14 cellular contexts compared by ENCODE assay signal in genomic region chr9:120874226-120874839, GRCh38. TPM values are rescaled to one million over a fixed set of nuclear protein-coding genes. Genes with fewer than 3 reads are reported as not detected.
A peak's percentile ranks its signal among the peaks of the same experiment; 100 is the strongest.
DNase-seq lines count a peak whose midpoint lies in the region; ATAC-seq and TF ChIP-seq lines count a peak whose summit lies in the region.
"Had no signal": no experiment of that assay in that cellular context is flagged by ENCODE, and none has a peak within 500 bp of the region (broad histone marks: within the 10 kb centered on the region; RNA-seq: fewer than 3 reads in every experiment).

No MANE protein-coding gene starts in this region.

- H3K14ac ChIP-seq in mesenchymal stem cell (ENCODE audit: low read length in 2 of 2) = no peak overlapping the region

- H3K4ac ChIP-seq in mesenchymal stem cell (ENCODE audit: low read depth in 1 of 2, low read length in 2 of 2) = no peak overlapping the region

- H3K4me1 ChIP-seq in CD4-positive, alpha-beta memory T cell (ENCODE audit: insufficient read depth, low read length) = peaks cover 66% of the 10 kb centered on the region
- H3K4me1 ChIP-seq in HUES64 (ENCODE audit: insufficient read depth, low read length) (peaks cover 39% of the 10 kb centered on the region), mesenchymal stem cell (ENCODE audit: control insufficient read depth, insufficient read depth, low read depth, low read length) (peaks cover 33% of the 10 kb centered on the region)

- peak overlapping the region; percentile 78 for H3K27ac ChIP-seq in CD4-positive, alpha-beta memory T cell (ENCODE audit: low read depth, low read length)
- H3K27ac ChIP-seq in HUES64 (ENCODE audit: low read depth, low read length) (peak overlapping the region; percentile 76; the same call in 1 of the 2 replicates), mesenchymal stem cell (ENCODE audit: low read length, poor library complexity, severe bottlenecking) (no peak overlapping the region)
- H3K27ac ChIP-seq: cardiac muscle cell had no signal

- no peak overlapping the region for H3K4me2 ChIP-seq in mesenchymal stem cell (ENCODE audit: low read length, poor library complexity, severe bottlenecking)

- no peak overlapping the region for H2BK15ac ChIP-seq in mesenchymal stem cell (ENCODE audit: low read depth, poor library complexity, severe bottlenecking)

- H3K4me3 Mint-ChIP-seq in CD4-positive, alpha-beta memory T cell = peak overlapping the region in 3 of 8 donors; percentile 1 to 31 (median 9)
- peak overlapping the region; percentile 91 for H3K4me3 Mint-ChIP-seq in activated CD8-positive, alpha-beta T cell treated with anti-CD3 and anti-CD28 coated beads for 36 hours

- peaks cover 14 to 47% of the 10 kb centered on the region in 2 donors for H3K36me3 Mint-ChIP-seq in CD4-positive, alpha-beta memory T cell
- H3K36me3 Mint-ChIP-seq in activated CD8-positive, alpha-beta T cell treated with anti-CD3 and anti-CD28 coated beads for 36 hours (ENCODE audit: low read depth) = peaks cover 75% of the 10 kb centered on the region

- peak overlapping the region; percentile 79 to 98 (median 93) for H3K27ac Mint-ChIP-seq in CD4-positive, alpha-beta memory T cell
- peak overlapping the region; percentile 92 for H3K27ac Mint-ChIP-seq in activated CD8-positive, alpha-beta T cell treated with anti-CD3 and anti-CD28 coated beads for 36 hours

- no peak for TF ChIP-seq CTCF in activated CD8-positive, alpha-beta T cell treated with anti-CD3 and anti-CD28 coated beads for 36 hours (IDR thresholded peaks at IDR 0.05)

- H3K18ac ChIP-seq in mesenchymal stem cell (ENCODE audit: low read depth in 1 of 2, low read length in 2 of 2) = no peak overlapping the region

- no peaks in the 10 kb centered on the region for H3K9me3 Mint-ChIP-seq in CD4-positive, alpha-beta memory T cell
- H3K9me3 Mint-ChIP-seq in activated CD8-positive, alpha-beta T cell treated with anti-CD3 and anti-CD28 coated beads for 36 hours = no peaks in the 10 kb centered on the region

- H3K36me3 ChIP-seq in CD4-positive, alpha-beta memory T cell (ENCODE audit: insufficient read depth, low read length) = peaks cover 23% of the 10 kb centered on the region
- H3K36me3 ChIP-seq in HUES64 (ENCODE audit: insufficient read depth, low read length) = peaks cover 5% of the 10 kb centered on the region
- H3K36me3 ChIP-seq in mesenchymal stem cell (ENCODE audit: control insufficient read depth in 1 of 2, insufficient read depth in 2 of 2, low read depth in 1 of 2, low read length in 2 of 2) = peaks cover 11 to 16% of the 10 kb centered on the region in 2 experiments
- H3K36me3 ChIP-seq: cardiac muscle cell had no signal

- no peak for DNase-seq in CD4-positive, alpha-beta memory T cell
- no peak for DNase-seq in activated CD8-positive, alpha-beta T cell treated with anti-CD3 and anti-CD28 coated beads for 36 hours
- DNase-seq in mesenchymal stem cell (no peak), NCI-H446 (lab: John Stamatoyannopoulos, UW) (no peak), islet precursor cell (no peak), HT-29 (ENCODE audit: low spot score) (no peak), NCI-H345 treated with DMSO at 0.1 percent for 48 hours (lab: John Stamatoyannopoulos, UW; ENCODE audit: unreplicated experiment) (no peak)
- DNase-seq: heart left ventricle, MG63, NCI-H2171 treated with DMSO at 0.1 percent for 48 hours, T-helper 9 cell had no signal

- H2BK12ac ChIP-seq in mesenchymal stem cell (ENCODE audit: low read length in 2 of 2) = no peak overlapping the region

- no peak overlapping the region for H4K8ac ChIP-seq in mesenchymal stem cell (ENCODE audit: low read length)

- H3K27me3 Mint-ChIP-seq in CD4-positive, alpha-beta memory T cell = no peaks in the 10 kb centered on the region
- H3K27me3 Mint-ChIP-seq in activated CD8-positive, alpha-beta T cell treated with anti-CD3 and anti-CD28 coated beads for 36 hours = no peaks in the 10 kb centered on the region

- H3K4me3 ChIP-seq in CD4-positive, alpha-beta memory T cell (ENCODE audit: low read length in 2 of 2) = no peak overlapping the region
- H3K4me3 ChIP-seq in HUES64 (ENCODE audit: low read length) (no peak overlapping the region), mesenchymal stem cell (ENCODE audit: insufficient read depth in 1 of 2, low read depth in 1 of 2, low read length in 2 of 2) (no peak overlapping the region)
- H3K4me3 ChIP-seq: cardiac muscle cell, heart left ventricle had no signal

- H3K79me1 ChIP-seq in mesenchymal stem cell (replicated peaks; ENCODE audit: low read length, poor library complexity, severe bottlenecking) = no peaks in the 10 kb centered on the region

- no peak overlapping the region for H4K91ac ChIP-seq in mesenchymal stem cell (ENCODE audit: low read length)

- CTCF ChIA-PET in CD4-positive, alpha-beta memory T cell (lab: Charles Lee; ENCODE audit: partially characterized antibody) = interaction anchor here (0.5 to 16.8 kb wide), 8 partner anchors 11 to 199 kb away, joined by 3 to 254 read pairs (median 4); no protein-coding TSS in a partner anchor
- CTCF ChIA-PET in activated CD8-positive, alpha-beta T cell treated with anti-CD3 and anti-CD28 coated beads for 36 hours (lab: Charles Lee) = interaction anchor here (0.9 to 1.5 kb wide), 3 partner anchors 16 to 81 kb away, joined by 3 to 7 read pairs (median 3); partner anchors contain the start of gene FBXW2

- H3K23ac ChIP-seq in mesenchymal stem cell (ENCODE audit: low read length in 2 of 2) = no peak overlapping the region

- H3K27me3 ChIP-seq in CD4-positive, alpha-beta memory T cell (ENCODE audit: insufficient read depth, low read length) = no peaks in the 10 kb centered on the region
- H3K27me3 ChIP-seq in HUES64 (ENCODE audit: insufficient read depth, low read length) (peaks cover 10% of the 10 kb centered on the region; the same call in 1 of the 2 replicates), mesenchymal stem cell (ENCODE audit: control insufficient read depth in 1 of 2, insufficient read depth in 1 of 2, low read length in 2 of 2) (peaks cover 5 to 17% of the 10 kb centered on the region in 2 experiments)
- H3K27me3 ChIP-seq: heart left ventricle, MG63, neutrophil had no signal

- no peak overlapping the region for H2BK120ac ChIP-seq in mesenchymal stem cell (ENCODE audit: low read depth, low read length)

- no peaks in the 10 kb centered on the region for H3K9me3 ChIP-seq in CD4-positive, alpha-beta memory T cell (ENCODE audit: control insufficient read depth in 1 of 2, low read length in 2 of 2)
- no peaks in the 10 kb centered on the region for H3K9me3 ChIP-seq in HUES64 (ENCODE audit: insufficient read depth, low read depth, low read length)
- no peaks in the 10 kb centered on the region for H3K9me3 ChIP-seq in mesenchymal stem cell (ENCODE audit: control insufficient read depth, low read length)
- H3K9me3 ChIP-seq: heart left ventricle, MG63, neutrophil had no signal

- no peak overlapping the region for H2AFZ ChIP-seq in mesenchymal stem cell (ENCODE audit: low read depth, low read length)

- H3K9ac ChIP-seq in HUES64 (ENCODE audit: low read depth, low read length) = no peak overlapping the region
- H3K9ac ChIP-seq in mesenchymal stem cell (ENCODE audit: low read length) = no peak overlapping the region

- ATAC-seq in activated CD8-positive, alpha-beta T cell treated with anti-CD3 and anti-CD28 coated beads for 36 hours = no peak
- ATAC-seq: heart left ventricle had no signal

- 92% methylated on average over 8 of the region's 8 CpGs for whole genome bisulfite sequencing in HUES64
- WGBS in mesenchymal stem cell = 97% methylated on average over 8 of the region's 8 CpGs

- no peak overlapping the region for H2BK5ac ChIP-seq in mesenchymal stem cell (ENCODE audit: low read depth, low read length, poor library complexity, severe bottlenecking)

- intact Hi-C loops in CD4-positive, alpha-beta memory T cell (cut with micrococcal nuclease) = no loop called here
- intact Hi-C loops in activated CD8-positive, alpha-beta T cell treated with anti-CD3 and anti-CD28 coated beads for 36 hours (cut with micrococcal nuclease) = no loop called here

- H3K4me1 Mint-ChIP-seq in CD4-positive, alpha-beta memory T cell = peaks cover 52 to 70% (median 59%) of the 10 kb centered on the region in 4 donors
- peaks cover 75% of the 10 kb centered on the region for H3K4me1 Mint-ChIP-seq in activated CD8-positive, alpha-beta T cell treated with anti-CD3 and anti-CD28 coated beads for 36 hours (ENCODE audit: low read depth)

- POLR2A ChIA-PET in CD4-positive, alpha-beta memory T cell (lab: Charles Lee; ENCODE audit: partially characterized antibody) = interaction anchor here (0.5 to 74.5 kb wide), 6 partner anchors 20 to 81 kb away, joined by 3 to 5577 read pairs (median 11); partner anchors contain the start of genes FBXW2, PSMD5 and TRAF1
- POLR2A ChIA-PET in activated CD8-positive, alpha-beta T cell treated with anti-CD3 and anti-CD28 coated beads for 36 hours (lab: Charles Lee) = interaction anchor here (1.3 to 67.1 kb wide), 3 partner anchors 17 to 38 kb away, joined by 3 to 2439 read pairs (median 4); partner anchors contain the start of gene TRAF1

- H2AK5ac ChIP-seq in mesenchymal stem cell (ENCODE audit: low read length, severe bottlenecking) = peak overlapping the region; percentile 33

RNA-seq across cellular contexts. Expression of gene PHF19, which starts 2.7 kb away (rescaled TPM):
- 100 to 1,000 TPM; 194 to 201 TPM for total RNA-seq in CD4-positive, alpha-beta memory T cell
- polyA plus RNA-seq in CD4-positive, alpha-beta memory T cell = 10 to 100 TPM; 15.4 to 17.8 TPM
- 17.2 TPM for polyA plus RNA-seq in HUES64 (2013, experiment 1 of 2)
- 18.7 TPM for polyA plus RNA-seq in HUES64 (2013, experiment 2 of 2)
- total RNA-seq in activated CD8-positive, alpha-beta T cell treated with anti-CD3 and anti-CD28 coated beads for 36 hours = 100 to 1,000 TPM; 210 to 216 TPM
- 16.7 TPM for polyA plus RNA-seq in mesenchymal stem cell (2013, experiment 1 of 2)
- 15.1 TPM for polyA plus RNA-seq in mesenchymal stem cell (2013, experiment 2 of 2)
- 100 and 106 TPM in 2 replicates for total RNA-seq in HT-29 (2014; rRNA removed; shearing (Covaris generic))

RNA-seq across cellular contexts. Expression of gene PSMD5, which starts 31.6 kb away (rescaled TPM):
- 10 to 100 TPM; 46.4 to 59.0 TPM for total RNA-seq in CD4-positive, alpha-beta memory T cell
- 10 to 100 TPM; 23.1 to 25.7 TPM for polyA plus RNA-seq in CD4-positive, alpha-beta memory T cell
- 33.4 TPM for polyA plus RNA-seq in HUES64 (2013, experiment 1 of 2)
- polyA plus RNA-seq in HUES64 (2013, experiment 2 of 2) = 29.9 TPM
- total RNA-seq in activated CD8-positive, alpha-beta T cell treated with anti-CD3 and anti-CD28 coated beads for 36 hours = 10 to 100 TPM; 52.3 to 55.3 TPM
- polyA plus RNA-seq in mesenchymal stem cell (2013, experiment 1 of 2) = 28.5 TPM
- 28.7 TPM for polyA plus RNA-seq in mesenchymal stem cell (2013, experiment 2 of 2)
- total RNA-seq in HT-29 (2014; rRNA removed; shearing (Covaris generic)) = 17.4 and 26.5 TPM in 2 replicates

RNA-seq across cellular contexts. Expression of gene TRAF1, which starts 52.3 kb away (rescaled TPM):
- total RNA-seq in CD4-positive, alpha-beta memory T cell = 100 to 1,000 TPM; 174 to 181 TPM
- 10 to 100 TPM in 1 of 2 donors, 1 to 10 TPM in 1; 7.8 to 14.4 TPM for polyA plus RNA-seq in CD4-positive, alpha-beta memory T cell
- polyA plus RNA-seq in HUES64 (2013, experiment 1 of 2) = 0.70 TPM
- polyA plus RNA-seq in HUES64 (2013, experiment 2 of 2) = 1.0 TPM
- 100 to 1,000 TPM; 147 to 150 TPM for total RNA-seq in activated CD8-positive, alpha-beta T cell treated with anti-CD3 and anti-CD28 coated beads for 36 hours
- 0.65 TPM for polyA plus RNA-seq in mesenchymal stem cell (2013, experiment 1 of 2)
- 0.68 TPM for polyA plus RNA-seq in mesenchymal stem cell (2013, experiment 2 of 2)
- 0.41 and 0.73 TPM in 2 replicates for total RNA-seq in HT-29 (2014; rRNA removed; shearing (Covaris generic))

Comparison
In these comparisons a context has a peak if more than half of its experiments do, and no peak if none do; other contexts are left out.
1. RNA of gene TRAF1, which starts 52.3 kb away (total RNA-seq): 174 to 181 TPM in CD4-positive, alpha-beta memory T cell and 147 to 150 TPM in activated CD8-positive, alpha-beta T cell treated with anti-CD3 and anti-CD28 coated beads for 36 hours; 0.41 to 0.73 TPM in HT-29; every median in the first group is over 10 times any median in the second.